In genomic region chr14:95886366-95886765, GRCh38 we compare ENCODE assay signal across 34 cellular contexts. TPM values are rescaled to one million over a fixed set of nuclear protein-coding genes. Genes with fewer than 3 reads are reported as not detected.
DNase-seq lines count a peak whose midpoint lies in the region; ATAC-seq, FAIRE-seq and TF ChIP-seq lines count a peak whose summit lies in the region.
"Had no signal": no experiment of that assay in that cellular context is flagged by ENCODE, and none has a peak within 500 bp of the region (broad histone marks: within the 10 kb centered on the region; RNA-seq: fewer than 3 reads in every experiment).

No MANE protein-coding gene starts in this region.

- H3K9me3 ChIP-seq in body of pancreas (no peaks in the 10 kb centered on the region), parathyroid adenoma (ENCODE audit: control insufficient read depth, low read length) (no peaks in the 10 kb centered on the region)

- DNase-seq in C1 segment of cervical spinal cord (lab: John Stamatoyannopoulos, UW), result peak in 9 of 14 donors; percentile 18 to 70 (median 28)
- peak; percentile 40 for DNase-seq in NCI-H1105 treated with DMSO at 0.1 percent for 48 hours (lab: John Stamatoyannopoulos, UW)
- DNase-seq in body of pancreas, result peak in 3 of 4 donors; percentile 10 to 36 (median 13)
- DNase-seq in NCI-H146 treated with DMSO at 0.1 percent for 48 hours (lab: John Stamatoyannopoulos, UW; ENCODE audit: unreplicated experiment), result no peak
- no peak for DNase-seq in activated CD4-positive, CD25-positive, alpha-beta regulatory T cell (lab: John Stamatoyannopoulos, UW)
- DNase-seq in frontal cortex (ENCODE audit: low spot score in 2 of 2), result no peak
- no peak for DNase-seq in H54 (ENCODE audit: insufficient read length, low spot score)
- DNase-seq: activated CD4-positive, alpha-beta T cell treated with anti-CD3 and anti-CD28 coated beads for 48 hours; activated gamma-delta T cell; activated naive CD8-positive, alpha-beta T cell treated with anti-CD3 and anti-CD28 coated beads, Interleukin-2, amount 10 ng/mL, durations not matched to agents 7 days and 5 days; activated T-cell treated with anti-CD3 and anti-CD28 coated beads, Interleukin-2, amount 50 U/mL, for 24 hours; Kasumi-1; left ventricle myocardium superior; MV-4-11; naive thymus-derived CD8-positive, alpha-beta T cell; NCI-H187; NCI-H2227 treated with DMSO at 0.1 percent for 48 hours; retina; RPMI8226; stimulated activated CD4-positive, alpha-beta T cell treated with anti-CD3 and anti-CD28 coated beads, Interleukin-1b, Interleukin-23, amount 100 ng/mL, for 48 hours; T-helper 17 cell had no signal

- peak overlapping the region; percentile 63 for H2AFZ ChIP-seq in parathyroid adenoma
- H2AFZ ChIP-seq: GM23248 had no signal

- H3K79me2 ChIP-seq in parathyroid adenoma, result peaks cover 3% of the 10 kb centered on the region

- ATAC-seq in body of pancreas, result no peak
- ATAC-seq: GM12878; HepG2; left ventricle myocardium superior; naive thymus-derived CD8-positive, alpha-beta T cell; T-helper 17 cell had no signal

- H3K27me3 ChIP-seq in body of pancreas (no peaks in the 10 kb centered on the region), parathyroid adenoma (ENCODE audit: control insufficient read depth, insufficient read depth, low read length) (no peaks in the 10 kb centered on the region)

- H3K4me3 ChIP-seq in body of pancreas (no peak overlapping the region), parathyroid adenoma (ENCODE audit: low read depth, low read length) (no peak overlapping the region)
- H3K4me3 ChIP-seq: GM12878, GM23248, SK-N-MC, smooth muscle cell had no signal

- H3K4me1 ChIP-seq in body of pancreas (peaks cover 6% of the 10 kb centered on the region), parathyroid adenoma (peaks cover 32% of the 10 kb centered on the region)

- intact Hi-C loops in body of pancreas (cut with DNase I), result no loop called here

- TF ChIP-seq POLR2A in body of pancreas (IDR thresholded peaks at IDR 0.05) (no peak), H54 (IDR thresholded peaks at IDR 0.05; ENCODE audit: low read depth, low read length) (no peak)

- H3K4me2 ChIP-seq in parathyroid adenoma (ENCODE audit: low read length), result no peak overlapping the region
- H3K4me2 ChIP-seq: smooth muscle cell had no signal

- no peaks in the 10 kb centered on the region for H3K36me3 ChIP-seq in body of pancreas (replicated peaks in 1 of 2; ENCODE audit: insufficient read depth in 1 of 2, low read depth in 2 of 2)
- H3K36me3 ChIP-seq in parathyroid adenoma (ENCODE audit: control insufficient read depth, insufficient read depth, low read length), result no peaks in the 10 kb centered on the region

- TF ChIP-seq CTCF in body of pancreas (IDR thresholded peaks at IDR 0.05) (no peak), parathyroid adenoma (IDR thresholded peaks at IDR 0.05) (peak; percentile 32)

- FAIRE-seq in frontal cortex (lab: Jason Lieb, UNC) (no peak), H54 (lab: Jason Lieb, UNC) (no peak)
- FAIRE-seq: endothelial cell of umbilical vein, GM12878, HepG2, islet of Langerhans had no signal

- H3K9ac ChIP-seq in parathyroid adenoma, result no peak overlapping the region
- H3K9ac ChIP-seq: GM23248 had no signal

- peak overlapping the region in 1 of 4 donors; percentile 30 for H3K27ac ChIP-seq in body of pancreas
- H3K27ac ChIP-seq in parathyroid adenoma, result peak overlapping the region; percentile 78
- H3K27ac ChIP-seq: GM23248, SK-N-MC had no signal

- WGBS in body of pancreas, 2 donors, result 36 to 77% methylated on average over 2 to 6 of the region's 6 CpGs

RNA-seq across cellular contexts. Expression of gene TUNAR, which starts 9.7 kb away (rescaled TPM):
- total RNA-seq in body of pancreas (1 to 10 TPM in 1 of 2 donors, not detected in 1; 1.0 TPM), frontal cortex (7.3 TPM)
- total RNA-seq: activated CD8-positive, alpha-beta memory T cell treated with anti-CD3 and anti-CD28 coated beads for 36 hours; activated naive CD8-positive, alpha-beta T cell treated with anti-CD3 and anti-CD28 coated beads, Interleukin-2, amount 10 ng/mL, durations not matched to agents 7 days and 5 days; chondrocyte; endothelial cell of umbilical vein; GM12878; GM23248; HepG2; left ventricle myocardium superior; mesothelial cell of epicardium; naive thymus-derived CD8-positive, alpha-beta T cell; omental fat pad; smooth muscle cell; T-helper 17 cell; urinary bladder had no signal

Comparison
In these comparisons a context has a peak if more than half of its experiments do, and no peak if none do; other contexts are left out.
1. DNase-seq: peak in C1 segment of cervical spinal cord (9 of 14), NCI-H1105 treated with DMSO at 0.1 percent for 48 hours (single experiment) and body of pancreas (3 of 4); none in NCI-H146 treated with DMSO at 0.1 percent for 48 hours (single experiment), activated CD4-positive, CD25-positive, alpha-beta regulatory T cell (0 of 4), frontal cortex (0 of 2) and H54 (single experiment).